1 cellular context compared by ENCODE assay signal in the genomic region with DNA sequence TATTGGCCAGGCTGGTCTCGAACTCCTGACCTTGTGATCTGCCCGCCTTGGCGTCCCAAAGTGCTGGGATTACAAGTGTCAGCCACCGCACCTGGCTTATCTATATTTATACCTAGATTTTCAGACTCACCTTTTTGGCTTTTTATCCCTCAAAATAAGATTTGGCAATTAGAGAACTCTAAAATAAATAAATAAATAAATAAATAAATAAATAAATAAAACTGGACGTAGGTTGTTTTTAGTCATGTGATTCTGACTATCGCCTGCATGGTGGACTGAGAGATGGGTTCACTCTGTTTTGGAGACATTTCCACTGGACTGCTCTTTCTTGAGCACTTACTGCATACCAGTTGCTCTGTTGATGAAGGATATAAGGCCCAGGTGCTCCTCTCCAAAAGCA.
TF ChIP-seq lines count a peak whose summit lies in the region.

No MANE protein-coding gene starts in this region.

TF ChIP-seq in HEK293, 187 proteins besides CTCF, POLR2A, EP300 and RAD21 (continued from another document):
- TF ChIP-seq, protein P1, sequence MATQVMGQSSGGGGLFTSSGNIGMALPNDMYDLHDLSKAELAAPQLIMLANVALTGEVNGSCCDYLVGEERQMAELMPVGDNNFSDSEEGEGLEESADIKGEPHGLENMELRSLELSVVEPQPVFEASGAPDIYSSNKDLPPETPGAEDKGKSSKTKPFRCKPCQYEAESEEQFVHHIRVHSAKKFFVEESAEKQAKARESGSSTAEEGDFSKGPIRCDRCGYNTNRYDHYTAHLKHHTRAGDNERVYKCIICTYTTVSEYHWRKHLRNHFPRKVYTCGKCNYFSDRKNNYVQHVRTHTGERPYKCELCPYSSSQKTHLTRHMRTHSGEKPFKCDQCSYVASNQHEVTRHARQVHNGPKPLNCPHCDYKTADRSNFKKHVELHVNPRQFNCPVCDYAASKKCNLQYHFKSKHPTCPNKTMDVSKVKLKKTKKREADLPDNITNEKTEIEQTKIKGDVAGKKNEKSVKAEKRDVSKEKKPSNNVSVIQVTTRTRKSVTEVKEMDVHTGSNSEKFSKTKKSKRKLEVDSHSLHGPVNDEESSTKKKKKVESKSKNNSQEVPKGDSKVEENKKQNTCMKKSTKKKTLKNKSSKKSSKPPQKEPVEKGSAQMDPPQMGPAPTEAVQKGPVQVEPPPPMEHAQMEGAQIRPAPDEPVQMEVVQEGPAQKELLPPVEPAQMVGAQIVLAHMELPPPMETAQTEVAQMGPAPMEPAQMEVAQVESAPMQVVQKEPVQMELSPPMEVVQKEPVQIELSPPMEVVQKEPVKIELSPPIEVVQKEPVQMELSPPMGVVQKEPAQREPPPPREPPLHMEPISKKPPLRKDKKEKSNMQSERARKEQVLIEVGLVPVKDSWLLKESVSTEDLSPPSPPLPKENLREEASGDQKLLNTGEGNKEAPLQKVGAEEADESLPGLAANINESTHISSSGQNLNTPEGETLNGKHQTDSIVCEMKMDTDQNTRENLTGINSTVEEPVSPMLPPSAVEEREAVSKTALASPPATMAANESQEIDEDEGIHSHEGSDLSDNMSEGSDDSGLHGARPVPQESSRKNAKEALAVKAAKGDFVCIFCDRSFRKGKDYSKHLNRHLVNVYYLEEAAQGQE (tag by site-specific recombination; IDR thresholded peaks at IDR 0.05) = peak; percentile 43; the same call in 1 of the 2 replicates
- TF ChIP-seq ZNF677 (tag by site-specific recombination; IDR thresholded peaks at IDR 0.05) (no peak), ZNF664 (tag by site-specific recombination; IDR thresholded peaks at IDR 0.05) (0 out of 2 replicates have a peak, but pooled peaks have one; percentile 11), ZNF433 (tag by site-specific recombination; IDR thresholded peaks at IDR 0.05; ENCODE audit: low read depth) (no peak), ZBTB11 (tag by site-specific recombination; conservative IDR thresholded peaks at IDR 0.05; ENCODE audit: low read depth) (0 out of 2 replicates have a peak, but pooled peaks have one; percentile 53), ZNF426 (tag by site-specific recombination; IDR thresholded peaks at IDR 0.05) (peak; percentile 62), KLF1 (tag by site-specific recombination; IDR thresholded peaks at IDR 0.05) (no peak), ZNF558 (tag by site-specific recombination; IDR thresholded peaks at IDR 0.05) (peak; percentile 44; the same call in 1 of the 2 replicates)
- TF ChIP-seq, protein P2, sequence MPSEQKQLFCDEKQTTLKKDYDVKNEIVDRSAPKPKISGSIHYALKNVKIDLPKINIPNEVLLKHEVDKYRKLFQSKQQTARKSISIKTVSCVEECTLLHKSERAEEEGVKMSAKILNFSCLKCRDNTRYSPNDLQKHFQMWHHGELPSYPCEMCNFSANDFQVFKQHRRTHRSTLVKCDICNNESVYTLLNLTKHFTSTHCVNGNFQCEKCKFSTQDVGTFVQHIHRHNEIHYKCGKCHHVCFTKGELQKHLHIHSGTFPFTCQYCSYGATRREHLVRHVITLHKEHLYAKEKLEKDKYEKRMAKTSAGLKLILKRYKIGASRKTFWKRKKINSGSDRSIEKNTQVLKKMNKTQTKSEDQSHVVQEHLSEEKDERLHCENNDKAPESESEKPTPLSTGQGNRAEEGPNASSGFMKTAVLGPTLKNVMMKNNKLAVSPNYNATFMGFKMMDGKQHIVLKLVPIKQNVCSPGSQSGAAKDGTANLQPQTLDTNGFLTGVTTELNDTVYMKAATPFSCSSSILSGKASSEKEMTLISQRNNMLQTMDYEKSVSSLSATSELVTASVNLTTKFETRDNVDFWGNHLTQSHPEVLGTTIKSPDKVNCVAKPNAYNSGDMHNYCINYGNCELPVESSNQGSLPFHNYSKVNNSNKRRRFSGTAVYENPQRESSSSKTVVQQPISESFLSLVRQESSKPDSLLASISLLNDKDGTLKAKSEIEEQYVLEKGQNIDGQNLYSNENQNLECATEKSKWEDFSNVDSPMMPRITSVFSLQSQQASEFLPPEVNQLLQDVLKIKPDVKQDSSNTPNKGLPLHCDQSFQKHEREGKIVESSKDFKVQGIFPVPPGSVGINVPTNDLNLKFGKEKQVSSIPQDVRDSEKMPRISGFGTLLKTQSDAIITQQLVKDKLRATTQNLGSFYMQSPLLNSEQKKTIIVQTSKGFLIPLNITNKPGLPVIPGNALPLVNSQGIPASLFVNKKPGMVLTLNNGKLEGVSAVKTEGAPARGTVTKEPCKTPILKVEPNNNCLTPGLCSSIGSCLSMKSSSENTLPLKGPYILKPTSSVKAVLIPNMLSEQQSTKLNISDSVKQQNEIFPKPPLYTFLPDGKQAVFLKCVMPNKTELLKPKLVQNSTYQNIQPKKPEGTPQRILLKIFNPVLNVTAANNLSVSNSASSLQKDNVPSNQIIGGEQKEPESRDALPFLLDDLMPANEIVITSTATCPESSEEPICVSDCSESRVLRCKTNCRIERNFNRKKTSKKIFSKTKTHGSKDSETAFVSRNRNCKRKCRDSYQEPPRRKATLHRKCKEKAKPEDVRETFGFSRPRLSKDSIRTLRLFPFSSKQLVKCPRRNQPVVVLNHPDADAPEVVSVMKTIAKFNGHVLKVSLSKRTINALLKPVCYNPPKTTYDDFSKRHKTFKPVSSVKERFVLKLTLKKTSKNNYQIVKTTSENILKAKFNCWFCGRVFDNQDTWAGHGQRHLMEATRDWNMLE (tag by site-specific recombination; conservative IDR thresholded peaks at IDR 0.05; ENCODE audit: low read depth) = peak; percentile 68
